In the genomic region with DNA sequence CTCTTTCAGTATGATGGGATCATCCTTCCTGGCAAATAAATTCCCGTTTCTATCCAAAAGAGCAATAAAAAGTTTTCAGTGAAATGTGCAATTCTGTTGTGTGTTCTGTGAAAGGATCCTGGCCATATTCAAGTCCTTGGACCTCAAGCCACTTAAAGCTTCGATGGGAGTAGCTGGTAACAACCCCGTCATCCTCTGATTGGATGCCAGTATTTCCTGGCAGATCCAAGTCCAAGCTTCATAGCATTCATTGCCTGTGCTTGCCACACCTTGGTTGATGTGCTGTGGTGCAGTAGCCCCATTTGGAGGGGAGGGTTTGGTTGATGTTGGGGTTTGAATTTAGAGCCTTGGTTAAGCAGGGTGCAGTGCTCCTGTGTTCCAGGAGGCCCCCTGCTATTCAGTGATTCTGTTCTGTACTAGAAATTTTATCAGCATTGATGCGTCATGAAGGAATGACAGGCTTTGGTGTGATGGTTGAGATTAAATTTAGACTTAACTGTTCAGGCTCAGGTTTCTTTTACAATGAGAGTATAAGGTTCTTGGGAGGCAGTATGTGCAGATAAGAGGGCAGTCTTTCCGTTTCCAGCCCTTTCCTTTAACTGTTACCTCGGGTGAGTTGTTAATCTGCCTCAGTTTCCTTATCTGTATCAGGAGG, we compare ENCODE assay signal across 16 cellular contexts. TPM values are rescaled to one million over a fixed set of nuclear protein-coding genes. Genes with fewer than 3 reads are reported as not detected.
DNase-seq lines count a peak whose midpoint lies in the region; ATAC-seq, FAIRE-seq and TF ChIP-seq lines count a peak whose summit lies in the region.
"Had no signal": no experiment of that assay in that cellular context is flagged by ENCODE, and none has a peak within 500 bp of the region (broad histone marks: within the 10 kb centered on the region; RNA-seq: fewer than 3 reads in every experiment).

No MANE protein-coding gene starts in this region.

- H2BK5ac ChIP-seq in IMR-90 (ENCODE audit: low read depth, low read length, poor library complexity, severe bottlenecking), result no peak overlapping the region

- H3K4me1 ChIP-seq in DOHH2 (ENCODE audit: control insufficient read depth, low read length) (peaks cover 44% of the 10 kb centered on the region), IMR-90 (ENCODE audit: control insufficient read depth, insufficient read depth, low read length) (peaks cover 10% of the 10 kb centered on the region), GM12878 (ENCODE audit: control insufficient read depth, insufficient read depth, low read length) (peaks cover 11% of the 10 kb centered on the region)
- H3K4me1 ChIP-seq in effector memory CD4-positive, alpha-beta T cell (ENCODE audit: control insufficient read depth, insufficient read depth, low read length, poor library complexity, severe bottlenecking), result peaks cover 16% of the 10 kb centered on the region

- H3K9ac ChIP-seq in IMR-90 (ENCODE audit: low read depth, low read length) (no peak overlapping the region), GM12878 (ENCODE audit: control insufficient read depth, insufficient read depth, low read length) (no peak overlapping the region)

- H3K27ac ChIP-seq in DOHH2 (ENCODE audit: low read depth, low read length) (no peak overlapping the region), IMR-90 (ENCODE audit: insufficient read depth, low read length) (no peak overlapping the region), GM12878 (ENCODE audit: control insufficient read depth, insufficient read depth) (no peak overlapping the region)
- no peak overlapping the region for H3K27ac ChIP-seq in effector memory CD4-positive, alpha-beta T cell (ENCODE audit: insufficient read depth, low read length, poor library complexity, severe bottlenecking)

- no peak for TF ChIP-seq EP300 in GM12878 (IDR thresholded peaks at IDR 0.05; ENCODE audit: borderline replicate concordance in 1 of 2, control insufficient read depth in 1 of 2, low read depth in 2 of 2, low read length in 2 of 2)

- no peak overlapping the region for H2AK5ac ChIP-seq in IMR-90 (ENCODE audit: low read depth, low read length)

- H3K4me2 ChIP-seq in DOHH2 (ENCODE audit: low read length), result peak overlapping the region; percentile 77
- H3K4me2 ChIP-seq in IMR-90 (ENCODE audit: low read depth, low read length), result no peak overlapping the region
- peak overlapping the region; percentile 69 for H3K4me2 ChIP-seq in GM12878 (ENCODE audit: control insufficient read depth, insufficient read depth)

- POLR2A ChIA-PET in IMR-90 (lab: Charles Lee; ENCODE audit: unreplicated experiment) (no interaction called here), GM12878 (lab: Charles Lee) (interaction anchor here (0.6 kb wide), 1 partner anchor 301 kb away, joined by 4 read pairs; no protein-coding TSS in a partner anchor)

- DNase-seq in IMR-90, result peak; percentile 13
- DNase-seq in GM12878 (ENCODE audit: low read depth, low spot score), result no peak
- DNase-seq in neural crest cell (ENCODE audit: low read depth, low spot score), result no peak
- DNase-seq in NCI-H2196 treated with DMSO at 0.1 percent for 48 hours (lab: John Stamatoyannopoulos, UW; ENCODE audit: unreplicated experiment), result no peak
- DNase-seq in stimulated activated CD4-positive, alpha-beta T cell treated with anti-CD3 and anti-CD28 coated beads, Interleukin-2, amount 100 ng/mL, for 24 hours, result no peak
- no peak for DNase-seq in effector memory CD4-positive, alpha-beta T cell
- DNase-seq: activated CD4-positive, alpha-beta T cell treated with anti-CD3 and anti-CD28 coated beads for 48 hours; activated gamma-delta T cell treated with Interleukin-2 at 50 U/mL for 16 hours; CD8-positive, alpha-beta T cell; GF-D8; RPMI8226; stimulated activated CD4-positive, alpha-beta T cell treated with anti-CD3 and anti-CD28 coated beads, Interleukin-4, amount 100 ng/mL, for 4 hours; stimulated activated naive B cell treated with anti-CD40 and anti-IgM and Interleukin-4, amounts not matched to agents 10 μg/mL and 1 μg/mL and 100 μg/mL, for 72 hours; T-helper 17 cell had no signal

- no peaks in the 10 kb centered on the region for H3K9me2 ChIP-seq in DOHH2 (replicated peaks; ENCODE audit: control insufficient read depth, low read length)

- H3K9me3 ChIP-seq in DOHH2 (ENCODE audit: control insufficient read depth, insufficient read depth, low read length) (no peaks in the 10 kb centered on the region), IMR-90 (ENCODE audit: control insufficient read depth, insufficient read depth, low read length) (no peaks in the 10 kb centered on the region), GM12878 (replicated peaks; ENCODE audit: control insufficient read depth, insufficient read depth, low read length) (no peaks in the 10 kb centered on the region)
- no peaks in the 10 kb centered on the region for H3K9me3 ChIP-seq in effector memory CD4-positive, alpha-beta T cell (ENCODE audit: control insufficient read depth, low read length)

- H3K9me1 ChIP-seq in IMR-90 (ENCODE audit: insufficient read depth, low read length), result peaks cover 25% of the 10 kb centered on the region

- H4K20me1 ChIP-seq in DOHH2 (ENCODE audit: control insufficient read depth, insufficient read depth, low read depth, low read length) (peaks cover 59% of the 10 kb centered on the region), IMR-90 (ENCODE audit: insufficient read depth, low read length) (peaks cover 99% of the 10 kb centered on the region), GM12878 (ENCODE audit: control insufficient read depth, insufficient read depth) (peaks cover 17% of the 10 kb centered on the region)

- H3K14ac ChIP-seq in IMR-90 (replicated peaks; ENCODE audit: low read depth, low read length), result no peak overlapping the region

- ATAC-seq in IMR-90 (ENCODE audit: low read depth) (no peak), GM12878 (no peak)
- ATAC-seq: CD8-positive, alpha-beta T cell; stimulated activated naive B cell treated with anti-CD40 and anti-IgM and Interleukin-4, amounts not matched to agents 10 μg/mL and 1 μg/mL and 100 μg/mL, for 72 hours; T-helper 17 cell had no signal

- intact Hi-C loops in IMR-90 (cut with micrococcal nuclease) (no loop called here), GM12878 (cut with micrococcal nuclease; ENCODE audit: unreplicated experiment) (loop anchor here (1.0 kb wide), 1 partner anchor 24 kb away; no protein-coding TSS in a partner anchor)

- CTCF ChIA-PET in IMR-90 (lab: Yijun Ruan, JAX) (no interaction called here), GM12878 (lab: Yijun Ruan, JAX) (interaction anchor here (0.6 to 10.5 kb wide), 7 partner anchors 9 to 259 kb away, joined by 3 to 155 read pairs (median 3); partner anchors contain the start of gene ELOA)

- no peak overlapping the region for H4K91ac ChIP-seq in IMR-90 (ENCODE audit: insufficient read depth, low read depth, low read length)

- H3K18ac ChIP-seq in IMR-90 (ENCODE audit: low read depth, low read length), result no peak overlapping the region

- SMC1A ChIA-PET in GM12878 (lab: Charles Lee; ENCODE audit: uncharacterized antibody, unreplicated experiment), result interaction anchor here (1.2 to 10.9 kb wide), 6 partner anchors 8 to 55 kb away, joined by 3 to 137 read pairs (median 4); partner anchors contain the start of gene ELOA

- in situ Hi-C loops in IMR-90 (cut with MboI; ENCODE audit: low sequenced_read_pairs) (no loop called here), GM12878 (cut with MboI) (no loop called here)

- no peak overlapping the region for H3K27ac Mint-ChIP-seq in neural crest cell (ENCODE audit: unreplicated experiment)
- H3K27ac Mint-ChIP-seq: CD8-positive, alpha-beta T cell had no signal

- no peak overlapping the region for H2BK15ac ChIP-seq in IMR-90 (ENCODE audit: low read depth, low read length)

- no peak overlapping the region for H3K4ac ChIP-seq in IMR-90 (ENCODE audit: low read depth, low read length)

- BruUV-seq in IMR-90 (replicated peaks; lab: Mats Ljungman, UMichigan), result no TSS peak
- no TSS peak for BruUV-seq in GM12878 (replicated peaks; lab: Mats Ljungman, UMichigan)

- H4K8ac ChIP-seq in IMR-90 (ENCODE audit: low read depth in 2 of 2, low read length in 2 of 2), result no peak overlapping the region

- TF ChIP-seq CTCF in DOHH2 (IDR thresholded peaks at IDR 0.05; ENCODE audit: low read depth, low read length, poor library complexity, severe bottlenecking) (no peak), IMR-90 (conservative IDR thresholded peaks at IDR 0.05; ENCODE audit: low read depth, low read length) (no peak), GM12878 (IDR thresholded peaks at IDR 0.05 in 2 of 3, conservative IDR thresholded peaks at IDR 0.05 in 1 of 3; ENCODE audit: control insufficient read depth in 2 of 3, extremely low read depth in 1 of 3, insufficient read depth in 1 of 3, low read depth in 3 of 3, low read length in 3 of 3) (no peak), neural crest cell (conservative IDR thresholded peaks at IDR 0.05) (no peak)

- no peak overlapping the region for H2BK120ac ChIP-seq in IMR-90 (ENCODE audit: low read depth, low read length)

- no peak overlapping the region for H3K56ac ChIP-seq in IMR-90 (ENCODE audit: extremely low read depth, insufficient read depth, low read length)

- no peak for FAIRE-seq in GM12878 (lab: Jason Lieb, UNC)

- H3K79me2 ChIP-seq in DOHH2 (ENCODE audit: control insufficient read depth, low read length) (peaks cover 98% of the 10 kb centered on the region), GM12878 (ENCODE audit: control insufficient read depth, insufficient read depth, low read length) (peaks cover 85% of the 10 kb centered on the region)

- no peak overlapping the region for H2AFZ ChIP-seq in IMR-90 (replicated peaks; ENCODE audit: low read length, poor library complexity)
- no peak overlapping the region for H2AFZ ChIP-seq in GM12878 (ENCODE audit: control insufficient read depth, low read depth, low read length)

- dilution Hi-C loops in IMR-90 (cut with HindIII; ENCODE audit: low sequenced_read_pairs, unreplicated experiment), result no loop called here

- H3K4me3 Mint-ChIP-seq in neural crest cell, result peak overlapping the region; percentile 71
- H3K4me3 Mint-ChIP-seq: CD8-positive, alpha-beta T cell; central memory CD8-positive, alpha-beta T cell had no signal

- TF ChIP-seq POLR2A in IMR-90 (IDR thresholded peaks at IDR 0.05; ENCODE audit: low read depth, low read length) (no peak), GM12878 (IDR thresholded peaks at IDR 0.05; ENCODE audit: low read depth, low read length) (no peak; the same call in 1 of the 2 replicates)

- 83% methylated on average over 2 of the region's 6 CpGs; no CpG with 5 or more reads in 1 of the 2 experiments for WGBS in IMR-90 (ENCODE audit: extremely low coverage in 2 of 2, insufficient read length in 1 of 2), 2 experiments
- 48% methylated on average over 6 of the region's 6 CpGs for WGBS in GM12878 (ENCODE audit: insufficient coverage, insufficient replicate concordance, low lambda C conversion rate, missing lambda C conversion rate)

- H3K27me3 ChIP-seq in DOHH2 (ENCODE audit: control insufficient read depth, low read length), result no peaks in the 10 kb centered on the region
- no peaks in the 10 kb centered on the region for H3K27me3 ChIP-seq in IMR-90 (ENCODE audit: control insufficient read depth, insufficient read depth, low read length)
- H3K27me3 ChIP-seq in GM12878 (replicated peaks in 1 of 2; ENCODE audit: control insufficient read depth in 2 of 2, insufficient read depth in 2 of 2, low read length in 1 of 2), result no peaks in the 10 kb centered on the region
- H3K27me3 ChIP-seq in effector memory CD4-positive, alpha-beta T cell (replicated peaks; ENCODE audit: control insufficient read depth, insufficient read depth, low read length, poor library complexity, severe bottlenecking), result no peaks in the 10 kb centered on the region

- peaks cover 55% of the 10 kb centered on the region for H3K36me3 Mint-ChIP-seq in neural crest cell (ENCODE audit: low read depth)

- RAD21 ChIA-PET in GM12878 (lab: Charles Lee; ENCODE audit: unreplicated experiment), result interaction anchor here (2.4 kb wide), 1 partner anchor 26 kb away, joined by 7 read pairs; no protein-coding TSS in a partner anchor

- H3K36me3 ChIP-seq in DOHH2 (ENCODE audit: control insufficient read depth, low read length), result peaks cover 98% of the 10 kb centered on the region
- peaks cover 66% of the 10 kb centered on the region for H3K36me3 ChIP-seq in IMR-90 (ENCODE audit: control insufficient read depth, insufficient read depth, low read length)
- H3K36me3 ChIP-seq in GM12878 (ENCODE audit: control insufficient read depth in 2 of 2, insufficient read depth in 2 of 2, low read length in 1 of 2), result peaks cover 26 to 69% of the 10 kb centered on the region in 2 experiments
- H3K36me3 ChIP-seq in effector memory CD4-positive, alpha-beta T cell (ENCODE audit: control insufficient read depth, insufficient read depth, low read length), result peaks cover 76% of the 10 kb centered on the region

- H3K4me3 ChIP-seq in DOHH2 (ENCODE audit: low read length) (no peak overlapping the region), IMR-90 (ENCODE audit: insufficient read depth, low read depth, low read length) (no peak overlapping the region), GM12878 (peak overlapping the region; percentile 87; the same call in 1 of the 2 replicates)
- no peak overlapping the region for H3K4me3 ChIP-seq in effector memory CD4-positive, alpha-beta T cell (ENCODE audit: insufficient read depth, low read depth, low read length, poor library complexity, severe bottlenecking)

- no peak overlapping the region for H4K5ac ChIP-seq in IMR-90 (ENCODE audit: low read depth, low read length)

- H3K23ac ChIP-seq in IMR-90 (ENCODE audit: low read depth, low read length), result no peak overlapping the region

- H3K4me1 Mint-ChIP-seq in neural crest cell, result peaks cover 62% of the 10 kb centered on the region

- no peak overlapping the region for H2BK20ac ChIP-seq in IMR-90 (ENCODE audit: low read depth, low read length)

- no peaks in the 10 kb centered on the region for H3K9me3 Mint-ChIP-seq in neural crest cell
- H3K9me3 Mint-ChIP-seq: CD8-positive, alpha-beta T cell; central memory CD8-positive, alpha-beta T cell; stimulated activated naive B cell treated with anti-CD40 and anti-IgM and Interleukin-4, amounts not matched to agents 10 μg/mL and 1 μg/mL and 100 μg/mL, for 72 hours had no signal

- peaks cover 31 to 84% of the 10 kb centered on the region in 2 experiments for H3K79me1 ChIP-seq in IMR-90 (ENCODE audit: low read depth in 1 of 2, low read length in 2 of 2)

- peaks cover 72% of the 10 kb centered on the region for H3F3A ChIP-seq in DOHH2 (ENCODE audit: control insufficient read depth, insufficient read depth)

- no peak for TF ChIP-seq RAD21 in IMR-90 (IDR thresholded peaks at IDR 0.05; ENCODE audit: low read length)
- no peak for TF ChIP-seq RAD21 in GM12878 (IDR thresholded peaks at IDR 0.05; ENCODE audit: insufficient read depth, low read depth, low read length)

- H2AK9ac ChIP-seq in IMR-90 (replicated peaks; ENCODE audit: low read depth, low read length, poor library complexity), result no peak overlapping the region

- no peaks in the 10 kb centered on the region for H3K27me3 Mint-ChIP-seq in neural crest cell (ENCODE audit: low read depth)
- H3K27me3 Mint-ChIP-seq: central memory CD8-positive, alpha-beta T cell; stimulated activated naive B cell treated with anti-CD40 and anti-IgM and Interleukin-4, amounts not matched to agents 10 μg/mL and 1 μg/mL and 100 μg/mL, for 72 hours; T-helper 17 cell had no signal

RNA-seq across cellular contexts. Expression of gene RPL11, which starts 4.9 kb away (rescaled TPM):
- total RNA-seq in IMR-90 (2012; rRNA removed) (452 and 980 TPM in 2 replicates), GM12878 (2014; rRNA removed) (2,159 and 2,394 TPM in 2 replicates), GM12878 (2014; rRNA removed; fragmentation: Illumina TruSeq; extraction: Trizol) (3,824 and 3,837 TPM in 2 replicates), GM12878 (2021) (1,753 and 1,779 TPM in 2 replicates), neural crest cell (1,184 and 1,252 TPM in 2 replicates)
- polyA plus RNA-seq in IMR-90 (2012; rRNA removed) (1,692 and 1,751 TPM in 2 replicates), GM12878 (2011; rRNA removed) (2,789 and 3,603 TPM in 2 replicates), GM12878 (2014; fragmentation: Illumina TruSeq; extraction: Trizol) (4,611 and 5,379 TPM in 2 replicates), GM12878 (2014; fragmentation: Nextera tagmentation; extraction: Ambion mirVana) (1,000 to 10,000 TPM; 2,510 to 2,532 TPM), GM12878 (2014; rRNA removed) (3,466 and 3,676 TPM in 2 replicates), GM12878 (2016; fragmentation: Nextera tagmentation; extraction: Ambion mirVana) (1,000 to 10,000 TPM in 1 of 2 experiments, 100 to 1,000 TPM in 1; 968 to 1,082 TPM)
- 209 and 733 TPM in 2 replicates for polyA plus RNA-seq in IMR-90 (2012; cell fraction: cytosol; rRNA removed)
- 34.7 and 396 TPM in 2 replicates for polyA plus RNA-seq in IMR-90 (2012; cell fraction: nucleus; rRNA removed; ENCODE audit: low replicate concordance)
- total RNA-seq in GM12878 (2013; cell fraction: nucleolus; rRNA removed), result 191 and 232 TPM in 2 replicates
- polyA plus RNA-seq in GM12878 (2011; ENCODE audit: low read depth), result 9,950 TPM
- polyA plus RNA-seq in GM12878 (2011; cell fraction: cytosol; rRNA removed), result 1,357 and 1,376 TPM in 2 replicates
- 510 and 599 TPM in 2 replicates for polyA plus RNA-seq in GM12878 (2011; cell fraction: nucleus; rRNA removed)
- polyA plus RNA-seq in GM12878 (2012), result 5,396 and 6,845 TPM in 2 replicates
- 658 and 753 TPM in 2 replicates for polyA minus RNA-seq in GM12878 (2011; rRNA and poly(A)+ RNA removed)
- polyA minus RNA-seq in GM12878 (2011; cell fraction: cytosol; rRNA and poly(A)+ RNA removed), result 378 and 399 TPM in 2 replicates
- 128 and 191 TPM in 2 replicates for polyA minus RNA-seq in GM12878 (2011; cell fraction: nucleus; rRNA and poly(A)+ RNA removed)

RNA-seq across cellular contexts. Expression of gene ELOA, which starts 46.8 kb away (rescaled TPM):
- total RNA-seq in IMR-90 (2012; rRNA removed) (40.7 and 44.4 TPM in 2 replicates), GM12878 (2014; rRNA removed) (31.3 and 31.8 TPM in 2 replicates), GM12878 (2014; rRNA removed; fragmentation: Illumina TruSeq; extraction: Trizol) (44.2 and 47.9 TPM in 2 replicates), GM12878 (2021) (46.2 and 46.6 TPM in 2 replicates), neural crest cell (43.1 and 45.8 TPM in 2 replicates)
- polyA plus RNA-seq in IMR-90 (2012; rRNA removed) (19.5 and 22.9 TPM in 2 replicates), GM12878 (2011; rRNA removed) (23.5 and 25.7 TPM in 2 replicates), GM12878 (2014; fragmentation: Illumina TruSeq; extraction: Trizol) (56.4 and 63.3 TPM in 2 replicates), GM12878 (2014; fragmentation: Nextera tagmentation; extraction: Ambion mirVana) (10 to 100 TPM; 20.1 to 24.8 TPM), GM12878 (2014; rRNA removed) (30.8 and 33.4 TPM in 2 replicates), GM12878 (2016; fragmentation: Nextera tagmentation; extraction: Ambion mirVana) (10 to 100 TPM; 57.7 to 63.6 TPM)
- polyA plus RNA-seq in IMR-90 (2012; cell fraction: cytosol; rRNA removed), result 5.5 and 9.2 TPM in 2 replicates
- 9.4 and 25.4 TPM in 2 replicates for polyA plus RNA-seq in IMR-90 (2012; cell fraction: nucleus; rRNA removed; ENCODE audit: low replicate concordance)
- total RNA-seq in GM12878 (2013; cell fraction: nucleolus; rRNA removed), result 28.4 and 30.8 TPM in 2 replicates
- 17.7 TPM for polyA plus RNA-seq in GM12878 (2011; ENCODE audit: low read depth)
- 15.8 and 16.9 TPM in 2 replicates for polyA plus RNA-seq in GM12878 (2011; cell fraction: cytosol; rRNA removed)
- polyA plus RNA-seq in GM12878 (2011; cell fraction: nucleus; rRNA removed), result 24.1 and 27.3 TPM in 2 replicates
- polyA plus RNA-seq in GM12878 (2012), result 26.6 and 26.9 TPM in 2 replicates
- polyA minus RNA-seq in GM12878 (2011; rRNA and poly(A)+ RNA removed), result 16.8 and 18.0 TPM in 2 replicates
- polyA minus RNA-seq in GM12878 (2011; cell fraction: cytosol; rRNA and poly(A)+ RNA removed), result 13.8 and 16.6 TPM in 2 replicates
- 8.3 and 14.5 TPM in 2 replicates for polyA minus RNA-seq in GM12878 (2011; cell fraction: nucleus; rRNA and poly(A)+ RNA removed)
